13 cellular contexts compared by ENCODE assay signal in the genomic region with DNA sequence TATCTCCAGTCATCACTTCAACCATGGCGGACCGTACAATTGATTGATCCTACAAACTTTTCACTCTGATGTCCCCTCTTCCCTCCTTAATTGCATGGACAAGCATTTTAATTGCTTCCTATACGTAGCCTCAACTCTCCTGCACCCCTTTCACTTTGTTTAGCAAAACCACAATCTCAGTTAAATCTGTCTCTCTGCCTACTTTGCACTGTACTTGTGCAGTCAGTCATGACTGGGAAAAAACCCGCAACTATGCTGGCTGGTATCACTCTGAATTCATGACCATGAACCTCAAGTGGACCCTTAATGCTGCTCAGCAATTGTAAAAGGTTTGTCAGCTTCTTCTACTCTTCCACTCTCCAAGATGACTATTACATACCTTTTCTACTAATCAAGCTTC.
"Had no signal": no experiment of that assay in that cellular context is flagged by ENCODE, and none has a peak within 500 bp of the region (broad histone marks: within the 10 kb centered on the region; RNA-seq: fewer than 3 reads in every experiment).

No MANE protein-coding gene starts in this region.

- H3K9me3 ChIP-seq: heart left ventricle, left ventricle myocardium inferior, testis, upper lobe of right lung had no signal

- H3K4me3 ChIP-seq: heart left ventricle, left ventricle myocardium inferior, testis, upper lobe of right lung had no signal

- H3K4me1 Mint-ChIP-seq: activated naive CD8-positive, alpha-beta T cell treated with anti-CD3 and anti-CD28 coated beads, Interleukin-2, amount 10 ng/mL, durations not matched to agents 7 days and 5 days had no signal

- H3K36me3 Mint-ChIP-seq: activated naive CD8-positive, alpha-beta T cell treated with anti-CD3 and anti-CD28 coated beads, Interleukin-2, amount 10 ng/mL, durations not matched to agents 7 days and 5 days had no signal

- H3K4me1 ChIP-seq: heart left ventricle, left ventricle myocardium inferior, testis, upper lobe of right lung had no signal

- H3K36me3 ChIP-seq: heart left ventricle, left ventricle myocardium inferior, upper lobe of right lung had no signal

- H3K27me3 ChIP-seq: heart left ventricle, testis, upper lobe of right lung had no signal

- H3K27ac ChIP-seq: heart left ventricle, left ventricle myocardium inferior, testis, upper lobe of right lung had no signal

- ATAC-seq: activated T-cell treated with anti-CD3 and anti-CD28 coated beads, Interleukin-2, amount 50 U/mL, for 4 hours; heart left ventricle; upper lobe of right lung had no signal

- H3K4me3 Mint-ChIP-seq: activated naive CD8-positive, alpha-beta T cell treated with anti-CD3 and anti-CD28 coated beads, Interleukin-2, amount 10 ng/mL, durations not matched to agents 7 days and 5 days; activated T-cell treated with anti-CD3 and anti-CD28 coated beads, Interleukin-2, amount 50 U/mL, for 4 hours; stimulated activated naive CD8-positive, alpha-beta T cell treated with anti-CD3 and anti-CD28 coated beads, Interleukin-15, Interleukin-2, amounts not matched to agents 100 ng/mL and 50 ng/mL, for 24 hours; T-helper 2 cell treated with Interferon-gamma antibody and Interleukin-4, amounts not matched to agents 5 μg/mL and 100 μg/mL, for 36 hours had no signal

- DNase-seq: activated CD4-positive, alpha-beta T cell treated with anti-CD3 and anti-CD28 coated beads, Interleukin-2, amount 50 U/mL, for 4 hours; activated CD4-positive, CD25-positive, alpha-beta regulatory T cell treated with anti-CD3 and anti-CD28 coated beads, Interleukin-2, amount 50 U/mL, for 72 hours; activated gamma-delta T cell; activated naive CD8-positive, alpha-beta T cell treated with anti-CD3 and anti-CD28 coated beads, Interleukin-2, amount 10 ng/mL, durations not matched to agents 7 days and 5 days; activated T-cell treated with anti-CD3 and anti-CD28 coated beads, Interleukin-2, amount 50 U/mL, for 4 hours; aorta; heart left ventricle; left ventricle myocardium inferior; stimulated activated CD4-positive, alpha-beta T cell treated with anti-CD3 and anti-CD28 coated beads, Interleukin-12 subunit alpha, Interleukin-12 subunit beta, amount 100 ng/mL, for 4 hours; testis; upper lobe of right lung had no signal

- H3K27me3 Mint-ChIP-seq: activated naive CD8-positive, alpha-beta T cell treated with anti-CD3 and anti-CD28 coated beads, Interleukin-2, amount 10 ng/mL, durations not matched to agents 7 days and 5 days; stimulated activated naive CD8-positive, alpha-beta T cell treated with anti-CD3 and anti-CD28 coated beads, Interleukin-15, Interleukin-2, amounts not matched to agents 100 ng/mL and 50 ng/mL, for 24 hours had no signal

- H3K27ac Mint-ChIP-seq: activated naive CD8-positive, alpha-beta T cell treated with anti-CD3 and anti-CD28 coated beads, Interleukin-2, amount 10 ng/mL, durations not matched to agents 7 days and 5 days; stimulated activated naive CD8-positive, alpha-beta T cell treated with anti-CD3 and anti-CD28 coated beads, Interleukin-15, Interleukin-2, amounts not matched to agents 100 ng/mL and 50 ng/mL, for 24 hours; T-helper 2 cell treated with Interferon-gamma antibody and Interleukin-4, amounts not matched to agents 5 μg/mL and 100 μg/mL, for 36 hours had no signal

- H3K9me3 Mint-ChIP-seq: activated T-cell treated with anti-CD3 and anti-CD28 coated beads, Interleukin-2, amount 50 U/mL, for 4 hours; T-helper 2 cell treated with Interferon-gamma antibody and Interleukin-4, amounts not matched to agents 5 μg/mL and 100 μg/mL, for 36 hours had no signal
